ENCODE assay signal across 2 cellular contexts in the genomic region with DNA sequence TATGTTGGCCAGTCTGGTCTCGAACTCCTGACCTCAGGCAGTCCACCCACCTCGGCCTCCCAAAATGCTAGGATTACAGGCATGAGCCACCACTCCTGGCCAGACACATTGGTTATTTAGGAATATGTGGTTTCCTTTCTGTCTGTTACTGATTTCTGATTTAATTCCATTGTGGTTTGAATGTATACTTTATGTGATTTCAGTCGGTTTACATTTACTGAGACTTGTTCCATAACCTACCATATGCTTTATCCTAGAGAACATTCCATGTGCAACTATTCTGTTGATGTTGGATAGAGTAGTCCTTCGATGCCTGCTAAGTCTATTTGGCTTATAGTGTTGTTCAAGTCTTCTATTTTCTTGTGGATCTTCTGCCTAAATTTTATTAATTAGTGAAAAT.
TF ChIP-seq lines count a peak whose summit lies in the region.

No MANE protein-coding gene starts in this region.

TF ChIP-seq in HepG2, 621 proteins besides CTCF, POLR2A, EP300 and RAD21:
- TF ChIP-seq FOXK1 (CRISPR knock-in tag; IDR thresholded peaks at IDR 0.05; ENCODE audit: borderline replicate concordance, low read depth): no peak
- TF ChIP-seq BORCS8-MEF2B (CRISPR knock-in tag; IDR thresholded peaks at IDR 0.05): no peak
- 0 out of 2 replicates have a peak, but pooled peaks have one; percentile 14 for TF ChIP-seq ZNF121 (CRISPR knock-in tag; IDR thresholded peaks at IDR 0.05)
- no peak for TF ChIP-seq IKZF4 (CRISPR knock-in tag; IDR thresholded peaks at IDR 0.05; ENCODE audit: borderline replicate concordance, low read depth, not compliant biosample characterization)
- no peak for TF ChIP-seq ZNF543 (CRISPR knock-in tag; IDR thresholded peaks at IDR 0.05)
- TF ChIP-seq NCOA5 (CRISPR knock-in tag; IDR thresholded peaks at IDR 0.05): no peak

TF ChIP-seq in GM23338, 12 proteins besides CTCF, POLR2A, EP300 and RAD21:
- TF ChIP-seq JUNB (IDR thresholded peaks at IDR 0.05; ENCODE audit: unreplicated experiment): no peak
- TF ChIP-seq, protein P1, sequence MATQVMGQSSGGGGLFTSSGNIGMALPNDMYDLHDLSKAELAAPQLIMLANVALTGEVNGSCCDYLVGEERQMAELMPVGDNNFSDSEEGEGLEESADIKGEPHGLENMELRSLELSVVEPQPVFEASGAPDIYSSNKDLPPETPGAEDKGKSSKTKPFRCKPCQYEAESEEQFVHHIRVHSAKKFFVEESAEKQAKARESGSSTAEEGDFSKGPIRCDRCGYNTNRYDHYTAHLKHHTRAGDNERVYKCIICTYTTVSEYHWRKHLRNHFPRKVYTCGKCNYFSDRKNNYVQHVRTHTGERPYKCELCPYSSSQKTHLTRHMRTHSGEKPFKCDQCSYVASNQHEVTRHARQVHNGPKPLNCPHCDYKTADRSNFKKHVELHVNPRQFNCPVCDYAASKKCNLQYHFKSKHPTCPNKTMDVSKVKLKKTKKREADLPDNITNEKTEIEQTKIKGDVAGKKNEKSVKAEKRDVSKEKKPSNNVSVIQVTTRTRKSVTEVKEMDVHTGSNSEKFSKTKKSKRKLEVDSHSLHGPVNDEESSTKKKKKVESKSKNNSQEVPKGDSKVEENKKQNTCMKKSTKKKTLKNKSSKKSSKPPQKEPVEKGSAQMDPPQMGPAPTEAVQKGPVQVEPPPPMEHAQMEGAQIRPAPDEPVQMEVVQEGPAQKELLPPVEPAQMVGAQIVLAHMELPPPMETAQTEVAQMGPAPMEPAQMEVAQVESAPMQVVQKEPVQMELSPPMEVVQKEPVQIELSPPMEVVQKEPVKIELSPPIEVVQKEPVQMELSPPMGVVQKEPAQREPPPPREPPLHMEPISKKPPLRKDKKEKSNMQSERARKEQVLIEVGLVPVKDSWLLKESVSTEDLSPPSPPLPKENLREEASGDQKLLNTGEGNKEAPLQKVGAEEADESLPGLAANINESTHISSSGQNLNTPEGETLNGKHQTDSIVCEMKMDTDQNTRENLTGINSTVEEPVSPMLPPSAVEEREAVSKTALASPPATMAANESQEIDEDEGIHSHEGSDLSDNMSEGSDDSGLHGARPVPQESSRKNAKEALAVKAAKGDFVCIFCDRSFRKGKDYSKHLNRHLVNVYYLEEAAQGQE (IDR thresholded peaks at IDR 0.05; ENCODE audit: unreplicated experiment): no peak
- no peak for TF ChIP-seq STAT1 (IDR thresholded peaks at IDR 0.05; ENCODE audit: unreplicated experiment)
- no peak for TF ChIP-seq ZNF114 (CRISPR knock-in tag; IDR thresholded peaks at IDR 0.05)
- TF ChIP-seq ZNF331 (CRISPR knock-in tag; IDR thresholded peaks at IDR 0.05; ENCODE audit: low read depth): no peak
- no peak for TF ChIP-seq NANOG (IDR thresholded peaks at IDR 0.05; ENCODE audit: borderline replicate concordance)
- TF ChIP-seq, protein P2, sequence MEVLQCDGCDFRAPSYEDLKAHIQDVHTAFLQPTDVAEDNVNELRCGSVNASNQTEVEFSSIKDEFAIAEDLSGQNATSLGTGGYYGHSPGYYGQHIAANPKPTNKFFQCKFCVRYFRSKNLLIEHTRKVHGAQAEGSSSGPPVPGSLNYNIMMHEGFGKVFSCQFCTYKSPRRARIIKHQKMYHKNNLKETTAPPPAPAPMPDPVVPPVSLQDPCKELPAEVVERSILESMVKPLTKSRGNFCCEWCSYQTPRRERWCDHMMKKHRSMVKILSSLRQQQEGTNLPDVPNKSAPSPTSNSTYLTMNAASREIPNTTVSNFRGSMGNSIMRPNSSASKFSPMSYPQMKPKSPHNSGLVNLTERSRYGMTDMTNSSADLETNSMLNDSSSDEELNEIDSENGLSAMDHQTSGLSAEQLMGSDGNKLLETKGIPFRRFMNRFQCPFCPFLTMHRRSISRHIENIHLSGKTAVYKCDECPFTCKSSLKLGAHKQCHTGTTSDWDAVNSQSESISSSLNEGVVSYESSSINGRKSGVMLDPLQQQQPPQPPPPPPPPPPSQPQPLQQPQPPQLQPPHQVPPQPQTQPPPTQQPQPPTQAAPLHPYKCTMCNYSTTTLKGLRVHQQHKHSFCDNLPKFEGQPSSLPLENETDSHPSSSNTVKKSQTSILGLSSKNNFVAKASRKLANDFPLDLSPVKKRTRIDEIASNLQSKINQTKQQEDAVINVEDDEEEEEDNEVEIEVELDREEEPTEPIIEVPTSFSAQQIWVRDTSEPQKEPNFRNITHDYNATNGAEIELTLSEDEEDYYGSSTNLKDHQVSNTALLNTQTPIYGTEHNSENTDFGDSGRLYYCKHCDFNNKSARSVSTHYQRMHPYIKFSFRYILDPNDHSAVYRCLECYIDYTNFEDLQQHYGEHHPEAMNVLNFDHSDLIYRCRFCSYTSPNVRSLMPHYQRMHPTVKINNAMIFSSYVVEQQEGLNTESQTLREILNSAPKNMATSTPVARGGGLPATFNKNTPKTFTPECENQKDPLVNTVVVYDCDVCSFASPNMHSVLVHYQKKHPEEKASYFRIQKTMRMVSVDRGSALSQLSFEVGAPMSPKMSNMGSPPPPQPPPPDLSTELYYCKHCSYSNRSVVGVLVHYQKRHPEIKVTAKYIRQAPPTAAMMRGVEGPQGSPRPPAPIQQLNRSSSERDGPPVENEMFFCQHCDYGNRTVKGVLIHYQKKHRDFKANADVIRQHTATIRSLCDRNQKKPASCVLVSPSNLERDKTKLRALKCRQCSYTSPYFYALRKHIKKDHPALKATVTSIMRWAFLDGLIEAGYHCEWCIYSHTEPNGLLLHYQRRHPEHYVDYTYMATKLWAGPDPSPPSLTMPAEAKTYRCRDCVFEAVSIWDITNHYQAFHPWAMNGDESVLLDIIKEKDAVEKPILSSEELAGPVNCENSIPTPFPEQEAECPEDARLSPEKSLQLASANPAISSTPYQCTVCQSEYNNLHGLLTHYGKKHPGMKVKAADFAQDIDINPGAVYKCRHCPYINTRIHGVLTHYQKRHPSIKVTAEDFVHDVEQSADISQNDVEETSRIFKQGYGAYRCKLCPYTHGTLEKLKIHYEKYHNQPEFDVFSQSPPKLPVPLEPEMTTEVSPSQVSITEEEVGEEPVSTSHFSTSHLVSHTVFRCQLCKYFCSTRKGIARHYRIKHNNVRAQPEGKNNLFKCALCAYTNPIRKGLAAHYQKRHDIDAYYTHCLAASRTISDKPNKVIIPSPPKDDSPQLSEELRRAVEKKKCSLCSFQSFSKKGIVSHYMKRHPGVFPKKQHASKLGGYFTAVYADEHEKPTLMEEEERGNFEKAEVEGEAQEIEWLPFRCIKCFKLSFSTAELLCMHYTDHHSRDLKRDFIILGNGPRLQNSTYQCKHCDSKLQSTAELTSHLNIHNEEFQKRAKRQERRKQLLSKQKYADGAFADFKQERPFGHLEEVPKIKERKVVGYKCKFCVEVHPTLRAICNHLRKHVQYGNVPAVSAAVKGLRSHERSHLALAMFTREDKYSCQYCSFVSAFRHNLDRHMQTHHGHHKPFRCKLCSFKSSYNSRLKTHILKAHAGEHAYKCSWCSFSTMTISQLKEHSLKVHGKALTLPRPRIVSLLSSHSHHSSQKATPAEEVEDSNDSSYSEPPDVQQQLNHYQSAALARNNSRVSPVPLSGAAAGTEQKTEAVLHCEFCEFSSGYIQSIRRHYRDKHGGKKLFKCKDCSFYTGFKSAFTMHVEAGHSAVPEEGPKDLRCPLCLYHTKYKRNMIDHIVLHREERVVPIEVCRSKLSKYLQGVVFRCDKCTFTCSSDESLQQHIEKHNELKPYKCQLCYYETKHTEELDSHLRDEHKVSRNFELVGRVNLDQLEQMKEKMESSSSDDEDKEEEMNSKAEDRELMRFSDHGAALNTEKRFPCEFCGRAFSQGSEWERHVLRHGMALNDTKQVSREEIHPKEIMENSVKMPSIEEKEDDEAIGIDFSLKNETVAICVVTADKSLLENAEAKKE (CRISPR knock-in tag; IDR thresholded peaks at IDR 0.05): no peak
